ENCODE assay signal across 9 cellular contexts in genomic region chr7:100626055-100626454, GRCh38. TPM values are rescaled to one million over a fixed set of nuclear protein-coding genes. Genes with fewer than 3 reads are reported as not detected.
A peak's percentile ranks its signal among the peaks of the same experiment; 100 is the strongest.
DNase-seq lines count a peak whose midpoint lies in the region; ATAC-seq and TF ChIP-seq lines count a peak whose summit lies in the region.
"Had no signal": no experiment of that assay in that cellular context is flagged by ENCODE, and none has a peak within 500 bp of the region (broad histone marks: within the 10 kb centered on the region; RNA-seq: fewer than 3 reads in every experiment).

No MANE protein-coding gene starts in this region.

- peak overlapping the region; percentile 82 for H3K4me3 Mint-ChIP-seq in activated CD4-positive, alpha-beta T cell treated with anti-CD3 and anti-CD28 coated beads, Interleukin-2, amount 10 ng/mL, durations not matched to agents 24 days and 14 days
- H3K4me3 Mint-ChIP-seq in T-cell: peak overlapping the region; percentile 49 to 69 (median 64)
- peak overlapping the region; percentile 76 for H3K4me3 Mint-ChIP-seq in glutamatergic neuron (ENCODE audit: unreplicated experiment)
- H3K4me3 Mint-ChIP-seq in stimulated activated memory B cell treated with anti-CD40 and anti-IgM and Interleukin-4, amounts not matched to agents 10 μg/mL and 1 μg/mL and 100 μg/mL, for 72 hours: peak overlapping the region; percentile 54

- intact Hi-C loops in activated CD4-positive, alpha-beta T cell treated with anti-CD3 and anti-CD28 coated beads, Interleukin-2, amount 10 ng/mL, durations not matched to agents 24 days and 14 days (cut with micrococcal nuclease): loop anchor here (1.0 kb wide), 2 partner anchors 14 to 47 kb away; partner anchors contain the start of genes GNB2 and MOSPD3

- CTCF ChIA-PET in T-cell (lab: Charles Lee): interaction anchor here (0.6 to 1.5 kb wide), 7 partner anchors 8 to 518 kb away, joined by 3 to 7 read pairs (median 3); partner anchors contain the start of gene MOSPD3 (in 2 of the 2)

- H3K27ac Mint-ChIP-seq in activated CD4-positive, alpha-beta T cell treated with anti-CD3 and anti-CD28 coated beads, Interleukin-2, amount 10 ng/mL, durations not matched to agents 24 days and 14 days: no peak overlapping the region
- peak overlapping the region; percentile 31 to 72 for H3K27ac Mint-ChIP-seq in T-cell
- no peak overlapping the region for H3K27ac Mint-ChIP-seq in glutamatergic neuron (ENCODE audit: unreplicated experiment)
- peak overlapping the region; percentile 78 for H3K27ac Mint-ChIP-seq in stimulated activated memory B cell treated with anti-CD40 and anti-IgM and Interleukin-4, amounts not matched to agents 10 μg/mL and 1 μg/mL and 100 μg/mL, for 72 hours

- TF ChIP-seq CTCF in glutamatergic neuron (IDR thresholded peaks at IDR 0.05; ENCODE audit: partially characterized antibody, unreplicated experiment): no peak

- H3K4me1 Mint-ChIP-seq in activated CD4-positive, alpha-beta T cell treated with anti-CD3 and anti-CD28 coated beads, Interleukin-2, amount 10 ng/mL, durations not matched to agents 24 days and 14 days: peaks cover 44% of the 10 kb centered on the region
- peaks cover 35 to 49% (median 42%) of the 10 kb centered on the region in 3 donors for H3K4me1 Mint-ChIP-seq in T-cell
- H3K4me1 Mint-ChIP-seq in glutamatergic neuron (ENCODE audit: low read depth, unreplicated experiment): no peaks in the 10 kb centered on the region
- peaks cover 17% of the 10 kb centered on the region for H3K4me1 Mint-ChIP-seq in stimulated activated memory B cell treated with anti-CD40 and anti-IgM and Interleukin-4, amounts not matched to agents 10 μg/mL and 1 μg/mL and 100 μg/mL, for 72 hours

- H3K27me3 Mint-ChIP-seq in activated CD4-positive, alpha-beta T cell treated with anti-CD3 and anti-CD28 coated beads, Interleukin-2, amount 10 ng/mL, durations not matched to agents 24 days and 14 days: no peaks in the 10 kb centered on the region
- H3K27me3 Mint-ChIP-seq in T-cell: no peaks in the 10 kb centered on the region
- H3K27me3 Mint-ChIP-seq in glutamatergic neuron (ENCODE audit: unreplicated experiment): peaks cover 17% of the 10 kb centered on the region
- no peaks in the 10 kb centered on the region for H3K27me3 Mint-ChIP-seq in stimulated activated memory B cell treated with anti-CD40 and anti-IgM and Interleukin-4, amounts not matched to agents 10 μg/mL and 1 μg/mL and 100 μg/mL, for 72 hours

- POLR2A ChIA-PET in T-cell (lab: Charles Lee): interaction anchor here (0.6 to 0.8 kb wide), 2 partner anchors 13 to 17 kb away, joined by 3 read pairs; partner anchors contain the start of gene MOSPD3 (in 1 of the 2)

- no peak for DNase-seq in activated CD4-positive, alpha-beta T cell treated with anti-CD3 and anti-CD28 coated beads, Interleukin-2, amount 10 ng/mL, durations not matched to agents 24 days and 14 days
- DNase-seq in activated CD4-positive, alpha-beta T cell treated with anti-CD3 and anti-CD28 coated beads for 48 hours: no peak
- no peak for DNase-seq in T-cell
- DNase-seq in glutamatergic neuron: no peak
- DNase-seq in NCI-H446 (lab: John Stamatoyannopoulos, UW): no peak
- DNase-seq: NCI-H2171 treated with DMSO at 0.1 percent for 48 hours had no signal

- ATAC-seq in T-cell (replicated peaks in 1 of 4): no peak
- ATAC-seq in stimulated activated memory B cell treated with anti-CD40 and anti-IgM and Interleukin-4, amounts not matched to agents 10 μg/mL and 1 μg/mL and 100 μg/mL, for 72 hours: no peak
- no peak for ATAC-seq in GM19035 (IDR thresholded peaks at IDR 0.05; ENCODE audit: unreplicated experiment)
- ATAC-seq in GM21526 (IDR thresholded peaks at IDR 0.05; ENCODE audit: low FRiP score, unreplicated experiment): no peak

- peaks cover 22% of the 10 kb centered on the region for H3K36me3 Mint-ChIP-seq in activated CD4-positive, alpha-beta T cell treated with anti-CD3 and anti-CD28 coated beads, Interleukin-2, amount 10 ng/mL, durations not matched to agents 24 days and 14 days (ENCODE audit: low read depth)
- H3K36me3 Mint-ChIP-seq in T-cell (peaks cover 6% of the 10 kb centered on the region), glutamatergic neuron (ENCODE audit: unreplicated experiment) (peaks cover 5% of the 10 kb centered on the region)
- peaks cover 12% of the 10 kb centered on the region for H3K36me3 Mint-ChIP-seq in stimulated activated memory B cell treated with anti-CD40 and anti-IgM and Interleukin-4, amounts not matched to agents 10 μg/mL and 1 μg/mL and 100 μg/mL, for 72 hours

- no peaks in the 10 kb centered on the region for H3K9me3 Mint-ChIP-seq in activated CD4-positive, alpha-beta T cell treated with anti-CD3 and anti-CD28 coated beads, Interleukin-2, amount 10 ng/mL, durations not matched to agents 24 days and 14 days
- no peaks in the 10 kb centered on the region for H3K9me3 Mint-ChIP-seq in T-cell
- H3K9me3 Mint-ChIP-seq in glutamatergic neuron (ENCODE audit: unreplicated experiment): peaks cover 5% of the 10 kb centered on the region
- no peaks in the 10 kb centered on the region for H3K9me3 Mint-ChIP-seq in stimulated activated memory B cell treated with anti-CD40 and anti-IgM and Interleukin-4, amounts not matched to agents 10 μg/mL and 1 μg/mL and 100 μg/mL, for 72 hours

RNA-seq across cellular contexts. Expression of gene MOSPD3, which starts 13.7 kb away (rescaled TPM):
- total RNA-seq in activated CD4-positive, alpha-beta T cell treated with anti-CD3 and anti-CD28 coated beads, Interleukin-2, amount 10 ng/mL, durations not matched to agents 24 days and 14 days: 11.3 and 12.1 TPM in 2 replicates
- total RNA-seq in T-cell (10 to 100 TPM; 10.9 to 19.0 (median 16.3) TPM), glutamatergic neuron (ENCODE audit: unreplicated experiment) (37.1 TPM)

RNA-seq across cellular contexts. Expression of gene TFR2, which starts 15.3 kb away (rescaled TPM):
- 20.7 and 21.2 TPM in 2 replicates for total RNA-seq in activated CD4-positive, alpha-beta T cell treated with anti-CD3 and anti-CD28 coated beads, Interleukin-2, amount 10 ng/mL, durations not matched to agents 24 days and 14 days
- total RNA-seq in T-cell (1 to 10 TPM; 3.8 to 8.7 (median 6.7) TPM), glutamatergic neuron (ENCODE audit: unreplicated experiment) (5.1 TPM)

RNA-seq across cellular contexts. Expression of gene PCOLCE, which starts 23.9 kb away (rescaled TPM):
- total RNA-seq in activated CD4-positive, alpha-beta T cell treated with anti-CD3 and anti-CD28 coated beads, Interleukin-2, amount 10 ng/mL, durations not matched to agents 24 days and 14 days: 4.8 and 5.0 TPM in 2 replicates
- 10 to 100 TPM in 3 of 5 donors, 1 to 10 TPM in 2; 5.4 to 14.0 (median 10.5) TPM for total RNA-seq in T-cell
- total RNA-seq in glutamatergic neuron (ENCODE audit: unreplicated experiment): 33.9 TPM

RNA-seq across cellular contexts. Expression of gene ACTL6B, which starts 30.2 kb away (rescaled TPM):
- total RNA-seq in activated CD4-positive, alpha-beta T cell treated with anti-CD3 and anti-CD28 coated beads, Interleukin-2, amount 10 ng/mL, durations not matched to agents 24 days and 14 days: not detected in 2 replicates
- total RNA-seq in T-cell: not detected
- 95.2 TPM for total RNA-seq in glutamatergic neuron (ENCODE audit: unreplicated experiment)

RNA-seq across cellular contexts. Expression of gene FBXO24, which starts 39.9 kb away (rescaled TPM):
- total RNA-seq in activated CD4-positive, alpha-beta T cell treated with anti-CD3 and anti-CD28 coated beads, Interleukin-2, amount 10 ng/mL, durations not matched to agents 24 days and 14 days: 0.38 and 0.42 TPM in 2 replicates
- total RNA-seq in T-cell (1 to 10 TPM in 3 of 5 donors, under 1 TPM in 2; 0.70 to 1.7 (median 1.3) TPM), glutamatergic neuron (ENCODE audit: unreplicated experiment) (0.49 TPM)

Comparison
In these comparisons a context has a peak if more than half of its experiments do, and no peak if none do; other contexts are left out.
1. H3K27ac Mint-ChIP-seq: peak in T-cell (2 of 2) and stimulated activated memory B cell treated with anti-CD40 and anti-IgM and Interleukin-4, amounts not matched to agents 10 μg/mL and 1 μg/mL and 100 μg/mL, for 72 hours (single experiment); none in activated CD4-positive, alpha-beta T cell treated with anti-CD3 and anti-CD28 coated beads, Interleukin-2, amount 10 ng/mL, durations not matched to agents 24 days and 14 days (single experiment) and glutamatergic neuron (single experiment).
2. Peak in every context shown above with its lines, with median percentiles within 50 percentile points of each other: H3K4me3 Mint-ChIP-seq.